9 cellular contexts compared by ENCODE assay signal in the genomic region with DNA sequence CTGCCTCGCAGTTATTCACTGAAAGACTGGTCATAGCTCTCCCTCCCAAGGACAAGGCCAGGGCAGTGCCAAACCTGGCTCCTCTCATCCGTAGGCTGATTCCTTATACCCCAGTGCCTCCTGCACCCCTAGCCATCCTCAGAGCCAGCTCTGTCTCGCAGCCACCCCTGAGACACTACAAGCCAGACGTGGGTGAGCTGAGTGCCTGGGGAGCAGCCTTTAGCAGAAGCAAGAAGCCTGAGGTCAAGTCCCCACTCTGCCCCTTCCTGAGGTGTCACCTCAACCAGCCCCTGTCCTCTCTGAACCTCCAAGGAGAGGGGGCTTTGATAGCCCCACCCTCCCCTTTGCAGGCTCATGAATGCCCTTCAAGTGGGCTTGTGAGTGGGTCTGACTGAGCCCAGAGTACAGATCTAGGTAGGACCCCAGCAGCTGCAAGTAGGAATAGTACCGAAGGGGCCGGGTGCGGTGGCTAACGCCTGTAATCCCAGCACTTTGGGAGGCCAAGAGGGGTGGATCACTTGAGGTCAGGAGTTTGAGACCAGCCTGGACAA. TPM values are rescaled to one million over a fixed set of nuclear protein-coding genes. Genes with fewer than 3 reads are reported as not detected.
DNase-seq lines count a peak whose midpoint lies in the region; FAIRE-seq and TF ChIP-seq lines count a peak whose summit lies in the region.
"Had no signal": no experiment of that assay in that cellular context is flagged by ENCODE, and none has a peak within 500 bp of the region (broad histone marks: within the 10 kb centered on the region; RNA-seq: fewer than 3 reads in every experiment).

No MANE protein-coding gene starts in this region.

- H3K4me1 Mint-ChIP-seq in CD4-positive, alpha-beta memory T cell = peaks cover 21 to 41% (median 27%) of the 10 kb centered on the region in 4 donors

- FAIRE-seq in H1 (lab: Jason Lieb, UNC) = no peak
- FAIRE-seq: colon had no signal

- no peak for TF ChIP-seq POLR2A in H1 (IDR thresholded peaks at IDR 0.05; ENCODE audit: control extremely low read depth in 1 of 2, low read depth in 2 of 2, low read length in 2 of 2)

- DNase-seq in CD4-positive, alpha-beta memory T cell = no peak
- DNase-seq in NT2/D1 (ENCODE audit: low read depth, low spot score) (no peak), H1 (ENCODE audit: low read depth in 1 of 2, low spot score in 2 of 2) (no peak), osteoblast (ENCODE audit: insufficient read length, low spot score, missing footprints) (no peak), HuH-7 (ENCODE audit: low spot score) (no peak), NCI-H1105 treated with DMSO at 0.1 percent for 48 hours (lab: John Stamatoyannopoulos, UW) (no peak), retina (no peak), SIG-M5 (lab: John Stamatoyannopoulos, UW) (no peak)

- POLR2A ChIA-PET in CD4-positive, alpha-beta memory T cell (lab: Charles Lee; ENCODE audit: partially characterized antibody) = interaction anchor here (0.6 to 4.1 kb wide), 19 partner anchors 8 to 403 kb away, joined by 3 to 75 read pairs (median 7); partner anchors contain the start of genes AKAP8, AKAP8L, RASAL3 and WIZ
- POLR2A ChIA-PET in H1 (lab: Charles Lee; ENCODE audit: partially characterized antibody) = interaction anchor here (0.7 to 5.3 kb wide), 5 partner anchors 14 to 368 kb away, joined by 3 to 58 read pairs (median 5); partner anchors contain the start of genes AKAP8 and AKAP8L

- no peak overlapping the region for H3K14ac ChIP-seq in H1 (ENCODE audit: insufficient read length)

- H3K4me1 ChIP-seq in CD4-positive, alpha-beta memory T cell (ENCODE audit: insufficient read depth, low read length) = peaks cover 31% of the 10 kb centered on the region
- H3K4me1 ChIP-seq in NT2/D1 (ENCODE audit: insufficient read depth, insufficient read length) (peaks cover 31% of the 10 kb centered on the region), H1 (replicated peaks in 1 of 4; ENCODE audit: control insufficient read depth in 3 of 4, insufficient read depth in 4 of 4, low read length in 3 of 4) (peaks cover 0 to 13% (median 8%) of the 10 kb centered on the region in 4 experiments; a peak in 6 of 7 replicates), osteoblast (ENCODE audit: insufficient read depth, low read length) (peaks cover 18% of the 10 kb centered on the region)

- CTCF ChIA-PET in CD4-positive, alpha-beta memory T cell (lab: Charles Lee; ENCODE audit: partially characterized antibody) = interaction anchor here (0.8 to 2.2 kb wide), 6 partner anchors 13 to 122 kb away, joined by 3 to 17 read pairs (median 6); partner anchors contain the start of gene AKAP8L
- CTCF ChIA-PET in H1 (lab: Charles Lee; ENCODE audit: partially characterized antibody) = interaction anchor here (0.6 to 7.5 kb wide), 4 partner anchors 14 to 1671 kb away, joined by 3 to 48 read pairs (median 3); partner anchors contain the start of gene AKAP8L

- peaks cover 3 to 14% of the 10 kb centered on the region in 2 donors for H3K36me3 Mint-ChIP-seq in CD4-positive, alpha-beta memory T cell

- H3K9me3 ChIP-seq in CD4-positive, alpha-beta memory T cell (ENCODE audit: control insufficient read depth in 1 of 2, low read length in 2 of 2) = no peaks in the 10 kb centered on the region
- no peaks in the 10 kb centered on the region for H3K9me3 ChIP-seq in NT2/D1 (ENCODE audit: insufficient read depth, low read length)
- no peaks in the 10 kb centered on the region for H3K9me3 ChIP-seq in H1 (ENCODE audit: insufficient read depth in 2 of 2, low read depth in 1 of 2, low read length in 1 of 2)
- H3K9me3 ChIP-seq in osteoblast (ENCODE audit: low read depth, low read length) = no peaks in the 10 kb centered on the region

- H3K27me3 Mint-ChIP-seq in CD4-positive, alpha-beta memory T cell = no peaks in the 10 kb centered on the region

- no peak overlapping the region for H3K23ac ChIP-seq in H1 (ENCODE audit: insufficient read length)

- H4K5ac ChIP-seq in H1 (ENCODE audit: insufficient read length, low read depth, low read length) = no peak overlapping the region

- H3K4me2 ChIP-seq in H1 (ENCODE audit: insufficient read depth in 1 of 2, low read depth in 2 of 2, low read length in 2 of 2) (peak overlapping the region; percentile 70 to 87), osteoblast (ENCODE audit: insufficient read depth, low read length) (peak overlapping the region; percentile 92)

- peak overlapping the region; percentile 54 for H4K91ac ChIP-seq in H1 (replicated peaks; ENCODE audit: insufficient read length, low read length)

- no peak overlapping the region; the same call in 1 of the 2 replicates for H2AK5ac ChIP-seq in H1 (ENCODE audit: low read depth, low read length)

- H2BK5ac ChIP-seq in H1 (ENCODE audit: low read depth, low read length) = no peak overlapping the region

- H3K56ac ChIP-seq in H1 (replicated peaks; ENCODE audit: insufficient read length, low read depth, low read length) = no peak overlapping the region

- 75% methylated on average over 8 of the region's 8 CpGs; no CpG with 5 or more reads in 1 of the 2 experiments for WGBS in H1 (ENCODE audit: extremely low coverage in 1 of 2, insufficient coverage in 1 of 2, insufficient read length in 1 of 2, insufficient replicate concordance in 2 of 2, low coverage in 1 of 2, low lambda C conversion rate in 2 of 2, missing lambda C conversion rate in 1 of 2), 2 experiments

- intact Hi-C loops in CD4-positive, alpha-beta memory T cell (cut with micrococcal nuclease) = loop anchor here (2.0 kb wide), 1 partner anchor 17 kb away; no protein-coding TSS in a partner anchor

- H2BK120ac ChIP-seq in H1 (replicated peaks; ENCODE audit: low read depth, low read length) = no peak overlapping the region

- H4K20me1 ChIP-seq in H1 (replicated peaks in 1 of 2; ENCODE audit: control insufficient read depth in 1 of 2, insufficient read depth in 2 of 2, low read length in 2 of 2) (peaks cover 5 to 12% of the 10 kb centered on the region in 2 experiments), osteoblast (ENCODE audit: insufficient read depth, low read length) (peaks cover 19% of the 10 kb centered on the region)

- H3K79me1 ChIP-seq in H1 (ENCODE audit: low read depth, low read length) = peaks cover 22% of the 10 kb centered on the region

- H3K9me3 Mint-ChIP-seq in CD4-positive, alpha-beta memory T cell = peaks cover 0 to 3% (median 0%) of the 10 kb centered on the region in 8 donors

- peak overlapping the region; percentile 68; the same call in 1 of the 2 replicates for H2BK12ac ChIP-seq in H1 (ENCODE audit: low read depth, low read length)

- H2BK20ac ChIP-seq in H1 (ENCODE audit: low read length) = no peak overlapping the region

- no peak overlapping the region for H4K8ac ChIP-seq in H1 (ENCODE audit: extremely low read depth, insufficient read depth, low read length)

- H3K9ac ChIP-seq in NT2/D1 (ENCODE audit: insufficient read length, low read depth) (peak overlapping the region; percentile 86), H1 (replicated peaks in 1 of 4; ENCODE audit: extremely low read depth in 1 of 4, low read depth in 3 of 4, low read length in 3 of 4) (peak overlapping the region in 2 of 4 experiments; percentile 0 to 4; a peak in 2 of 7 replicates)

- H3K18ac ChIP-seq in H1 (ENCODE audit: extremely low read depth, low read length) = no peak overlapping the region

- H2BK15ac ChIP-seq in H1 (ENCODE audit: low read length) = peak overlapping the region; percentile 72; the same call in 1 of the 2 replicates

- no peak for TF ChIP-seq EP300 in H1 (IDR thresholded peaks at IDR 0.05; ENCODE audit: borderline replicate concordance in 1 of 2, low read depth in 2 of 2, low read length in 2 of 2)

- H3K4me3 Mint-ChIP-seq in CD4-positive, alpha-beta memory T cell = peak overlapping the region; percentile 87 to 95 (median 92)

- TF ChIP-seq RAD21 in H1 (IDR thresholded peaks at IDR 0.05 in 1 of 2, conservative IDR thresholded peaks at IDR 0.05 in 1 of 2; ENCODE audit: low read depth in 2 of 2, low read length in 2 of 2) = no peak

- H3K27ac ChIP-seq in CD4-positive, alpha-beta memory T cell (ENCODE audit: low read depth, low read length) = peak overlapping the region; percentile 61
- no peak overlapping the region for H3K27ac ChIP-seq in H1 (ENCODE audit: low read depth, low read length)
- no peak overlapping the region for H3K27ac ChIP-seq in osteoblast (ENCODE audit: low read depth, low read length)

- no peaks in the 10 kb centered on the region for H3K27me3 ChIP-seq in CD4-positive, alpha-beta memory T cell (ENCODE audit: insufficient read depth, low read length)
- H3K27me3 ChIP-seq in NT2/D1 (ENCODE audit: insufficient read depth, insufficient read length) = no peaks in the 10 kb centered on the region
- H3K27me3 ChIP-seq in H1 (replicated peaks in 1 of 4; ENCODE audit: control insufficient read depth in 3 of 4, extremely low read depth in 1 of 4, insufficient read depth in 3 of 4, low read length in 3 of 4) = no peaks in the 10 kb centered on the region; a peak in 1 of 7 replicates
- H3K27me3 ChIP-seq in osteoblast (ENCODE audit: insufficient read depth, low read length) = no peaks in the 10 kb centered on the region

- peak overlapping the region; percentile 85 for H2AFZ ChIP-seq in H1 (ENCODE audit: low read length)
- H2AFZ ChIP-seq in osteoblast (ENCODE audit: low read length) = peak overlapping the region; percentile 94

- no peaks in the 10 kb centered on the region for H3K36me3 ChIP-seq in CD4-positive, alpha-beta memory T cell (ENCODE audit: insufficient read depth, low read length)
- peaks cover 30% of the 10 kb centered on the region for H3K36me3 ChIP-seq in NT2/D1 (ENCODE audit: insufficient read depth, insufficient read length, low read length)
- no peaks in the 10 kb centered on the region for H3K36me3 ChIP-seq in H1 (ENCODE audit: control insufficient read depth in 2 of 4, insufficient read depth in 4 of 4, low read length in 3 of 4)
- no peaks in the 10 kb centered on the region for H3K36me3 ChIP-seq in osteoblast (ENCODE audit: insufficient read depth, low read length)

- H3K4ac ChIP-seq in H1 (replicated peaks; ENCODE audit: insufficient read length, low read depth, low read length) = no peak overlapping the region

- peak overlapping the region; percentile 87 to 99 (median 94) for H3K27ac Mint-ChIP-seq in CD4-positive, alpha-beta memory T cell

- TF ChIP-seq CTCF in H1 (IDR thresholded peaks at IDR 0.05; ENCODE audit: control extremely low read depth in 1 of 3, insufficient read depth in 1 of 3, low read depth in 1 of 3, low read length in 3 of 3) = no peak
- no peak for TF ChIP-seq CTCF in osteoblast (IDR thresholded peaks at IDR 0.05; ENCODE audit: extremely low read depth, low read depth, low read length)

- peaks cover 10% of the 10 kb centered on the region for H3K23me2 ChIP-seq in H1 (ENCODE audit: low read depth, low read length)

- peak overlapping the region; percentile 78 to 91 for H3K4me3 ChIP-seq in CD4-positive, alpha-beta memory T cell (ENCODE audit: low read length in 2 of 2)
- H3K4me3 ChIP-seq in NT2/D1 (ENCODE audit: insufficient read length, low read depth) (peak overlapping the region; percentile 89), H1 (ENCODE audit: extremely low read depth in 1 of 4, insufficient read depth in 2 of 4, low read depth in 3 of 4, low read length in 4 of 4) (peak overlapping the region; percentile 52 to 80 (median 80); a peak in 7 of 8 replicates), osteoblast (ENCODE audit: insufficient read depth, low read length) (peak overlapping the region; percentile 76)

- H3K79me2 ChIP-seq in H1 (ENCODE audit: control insufficient read depth in 1 of 2, insufficient read depth in 2 of 2, low read length in 2 of 2) = peaks cover 0 to 29% of the 10 kb centered on the region in 2 experiments; a peak in 2 of 4 replicates
- peaks cover 37% of the 10 kb centered on the region for H3K79me2 ChIP-seq in osteoblast (ENCODE audit: insufficient read depth, low read length)

RNA-seq across cellular contexts. Expression of gene AKAP8L, which starts 14.8 kb away (rescaled TPM):
- 100 to 1,000 TPM; 177 to 182 TPM for total RNA-seq in CD4-positive, alpha-beta memory T cell
- polyA plus RNA-seq in CD4-positive, alpha-beta memory T cell = 10 to 100 TPM; 31.4 to 61.4 TPM
- total RNA-seq in H1 (2021; fragmentation: NEBNext Ultra II Directional; extraction: Animal tissue kit (Norgen Biotek cat#: 25700)) = 127 and 138 TPM in 2 replicates
- 75.1 and 149 TPM in 2 replicates for polyA plus RNA-seq in H1 (2011; rRNA removed)
- polyA plus RNA-seq in H1 (2011; cell fraction: cytosol; rRNA removed) = 130 TPM
- polyA plus RNA-seq in H1 (2011; cell fraction: nucleus; rRNA removed) = 1,038 TPM
- polyA plus RNA-seq in H1 (2012, experiment 1 of 2) = 104 to 148 TPM (median 127 TPM) in 4 replicates
- 45.6 TPM for polyA plus RNA-seq in H1 (2012, experiment 2 of 2)
- polyA plus RNA-seq in H1 (2013, experiment 1 of 2) = 108 TPM
- polyA plus RNA-seq in H1 (2013, experiment 2 of 2) = 92.0 TPM
- polyA minus RNA-seq in H1 (2011; rRNA and poly(A)+ RNA removed) = 112 and 116 TPM in 2 replicates
- 69.8 TPM for polyA minus RNA-seq in H1 (2011; cell fraction: cytosol; rRNA and poly(A)+ RNA removed)
- polyA minus RNA-seq in H1 (2011; cell fraction: nucleus; rRNA and poly(A)+ RNA removed) = 218 TPM
- 63.9 and 69.5 TPM in 2 replicates for total RNA-seq in osteoblast

RNA-seq across cellular contexts. Expression of gene WIZ, which starts 16.2 kb away (rescaled TPM):
- total RNA-seq in CD4-positive, alpha-beta memory T cell = 10 to 100 TPM; 28.7 to 30.0 TPM
- polyA plus RNA-seq in CD4-positive, alpha-beta memory T cell = 1 to 10 TPM in 1 of 2 donors, under 1 TPM in 1; 0.03 to 2.5 TPM
- 33.2 and 34.4 TPM in 2 replicates for total RNA-seq in H1 (2021; fragmentation: NEBNext Ultra II Directional; extraction: Animal tissue kit (Norgen Biotek cat#: 25700))
- polyA plus RNA-seq in H1 (2011; rRNA removed) = 12.5 and 22.7 TPM in 2 replicates
- 11.9 TPM for polyA plus RNA-seq in H1 (2011; cell fraction: cytosol; rRNA removed)
- 33.7 TPM for polyA plus RNA-seq in H1 (2011; cell fraction: nucleus; rRNA removed)
- 19.0 to 28.5 TPM (median 25.3 TPM) in 4 replicates for polyA plus RNA-seq in H1 (2012, experiment 1 of 2)
- 19.5 TPM for polyA plus RNA-seq in H1 (2012, experiment 2 of 2)
- polyA plus RNA-seq in H1 (2013, experiment 1 of 2) = 21.0 TPM
- 20.8 TPM for polyA plus RNA-seq in H1 (2013, experiment 2 of 2)
- polyA minus RNA-seq in H1 (2011; rRNA and poly(A)+ RNA removed) = 4.1 and 4.7 TPM in 2 replicates
- polyA minus RNA-seq in H1 (2011; cell fraction: cytosol; rRNA and poly(A)+ RNA removed) = 16.7 TPM
- polyA minus RNA-seq in H1 (2011; cell fraction: nucleus; rRNA and poly(A)+ RNA removed) = 12.7 TPM
- 8.3 and 9.8 TPM in 2 replicates for total RNA-seq in osteoblast

RNA-seq across cellular contexts. Expression of gene RASAL3, which starts 30.8 kb away (rescaled TPM):
- total RNA-seq in CD4-positive, alpha-beta memory T cell = 100 to 1,000 TPM; 229 to 238 TPM
- 100 to 1,000 TPM in 1 of 2 donors, 10 to 100 TPM in 1; 37.4 to 106 TPM for polyA plus RNA-seq in CD4-positive, alpha-beta memory T cell
- 0.19 TPM in 2 replicates for total RNA-seq in H1 (2021; fragmentation: NEBNext Ultra II Directional; extraction: Animal tissue kit (Norgen Biotek cat#: 25700))
- polyA plus RNA-seq in H1 (2011; rRNA removed) = 0.63 and 2.4 TPM in 2 replicates
- polyA plus RNA-seq in H1 (2011; cell fraction: cytosol; rRNA removed) = 0.57 TPM
- polyA plus RNA-seq in H1 (2011; cell fraction: nucleus; rRNA removed) = 2.5 TPM
- polyA plus RNA-seq in H1 (2012, experiment 1 of 2) = 0.20 to 0.94 TPM (median 0.53 TPM) in 4 replicates
- polyA plus RNA-seq in H1 (2012, experiment 2 of 2) = 0.47 TPM
- polyA plus RNA-seq in H1 (2013, experiment 1 of 2) = 0.67 TPM
- polyA plus RNA-seq in H1 (2013, experiment 2 of 2) = 0.64 TPM
- polyA minus RNA-seq in H1 (2011; rRNA and poly(A)+ RNA removed) = 0.16 TPM in 1 of 2 replicates, not detected in the other
- polyA minus RNA-seq in H1 (2011; cell fraction: cytosol; rRNA and poly(A)+ RNA removed) = not detected
- 0.50 TPM for polyA minus RNA-seq in H1 (2011; cell fraction: nucleus; rRNA and poly(A)+ RNA removed)
- under 0.01 TPM in 2 replicates for total RNA-seq in osteoblast

RNA-seq across cellular contexts. Expression of gene PGLYRP2, which starts 45.7 kb away (rescaled TPM):
- under 1 TPM; 0.61 to 0.91 TPM for total RNA-seq in CD4-positive, alpha-beta memory T cell
- under 1 TPM; 0.19 to 0.23 TPM for polyA plus RNA-seq in CD4-positive, alpha-beta memory T cell
- total RNA-seq in H1 (2021; fragmentation: NEBNext Ultra II Directional; extraction: Animal tissue kit (Norgen Biotek cat#: 25700)) = not detected in 2 replicates
- polyA plus RNA-seq in H1 (2011; rRNA removed) = not detected in 2 replicates
- not detected for polyA plus RNA-seq in H1 (2011; cell fraction: cytosol; rRNA removed)
- not detected for polyA plus RNA-seq in H1 (2011; cell fraction: nucleus; rRNA removed)
- not detected in 4 replicates for polyA plus RNA-seq in H1 (2012, experiment 1 of 2)
- not detected for polyA plus RNA-seq in H1 (2012, experiment 2 of 2)
- polyA plus RNA-seq in H1 (2013, experiment 1 of 2) = 0.02 TPM
- polyA plus RNA-seq in H1 (2013, experiment 2 of 2) = not detected
- not detected in 2 replicates for polyA minus RNA-seq in H1 (2011; rRNA and poly(A)+ RNA removed)
- not detected for polyA minus RNA-seq in H1 (2011; cell fraction: cytosol; rRNA and poly(A)+ RNA removed)
- polyA minus RNA-seq in H1 (2011; cell fraction: nucleus; rRNA and poly(A)+ RNA removed) = not detected
- total RNA-seq in osteoblast = not detected in 2 replicates

RNA-seq across cellular contexts. Expression of gene AKAP8, which starts 54.0 kb away (rescaled TPM):
- 10 to 100 TPM; 69.9 to 71.5 TPM for total RNA-seq in CD4-positive, alpha-beta memory T cell
- polyA plus RNA-seq in CD4-positive, alpha-beta memory T cell = 10 to 100 TPM; 10.8 to 23.6 TPM
- total RNA-seq in H1 (2021; fragmentation: NEBNext Ultra II Directional; extraction: Animal tissue kit (Norgen Biotek cat#: 25700)) = 41.0 and 41.3 TPM in 2 replicates
- 17.0 and 20.8 TPM in 2 replicates for polyA plus RNA-seq in H1 (2011; rRNA removed)
- 21.3 TPM for polyA plus RNA-seq in H1 (2011; cell fraction: cytosol; rRNA removed)
- 40.5 TPM for polyA plus RNA-seq in H1 (2011; cell fraction: nucleus; rRNA removed)
- polyA plus RNA-seq in H1 (2012, experiment 1 of 2) = 21.9 to 26.0 TPM (median 24.2 TPM) in 4 replicates
- 9.4 TPM for polyA plus RNA-seq in H1 (2012, experiment 2 of 2)
- 18.7 TPM for polyA plus RNA-seq in H1 (2013, experiment 1 of 2)
- polyA plus RNA-seq in H1 (2013, experiment 2 of 2) = 18.2 TPM
- 10.3 and 11.2 TPM in 2 replicates for polyA minus RNA-seq in H1 (2011; rRNA and poly(A)+ RNA removed)
- polyA minus RNA-seq in H1 (2011; cell fraction: cytosol; rRNA and poly(A)+ RNA removed) = 16.2 TPM
- 15.7 TPM for polyA minus RNA-seq in H1 (2011; cell fraction: nucleus; rRNA and poly(A)+ RNA removed)
- 18.1 and 18.6 TPM in 2 replicates for total RNA-seq in osteoblast

Comparison
In these comparisons a context has a peak if more than half of its experiments do, and no peak if none do; other contexts are left out.
1. RNA of gene RASAL3, which starts 30.8 kb away (total RNA-seq): 229 to 238 TPM in CD4-positive, alpha-beta memory T cell; 0.19 TPM in H1 and under 0.01 TPM in osteoblast; every median in the first group is over 100 times any median in the second.
2. Peak in every context shown above with its lines, with median percentiles within 50 percentile points of each other: H3K4me3 ChIP-seq.